ENCODE assay signal across 1 cellular context in genomic region chr3:5198313-5198677, GRCh38.
TF ChIP-seq lines count a peak whose summit lies in the region.

No MANE protein-coding gene starts in this region.

TF ChIP-seq in IMR-90, 13 proteins besides CTCF, POLR2A, EP300 and RAD21:
- TF ChIP-seq USF2 (IDR thresholded peaks at IDR 0.05; ENCODE audit: low read depth, low read length), result no peak
- no peak for TF ChIP-seq NFE2L2 (IDR thresholded peaks at IDR 0.05; ENCODE audit: low read depth, low read length)
- TF ChIP-seq RFX5 (IDR thresholded peaks at IDR 0.05; ENCODE audit: low read depth, low read length), result no peak
- no peak for TF ChIP-seq SMC3 (IDR thresholded peaks at IDR 0.05; ENCODE audit: low read depth, low read length)
- TF ChIP-seq MXI1 (IDR thresholded peaks at IDR 0.05; ENCODE audit: borderline replicate concordance, low read depth, low read length), result no peak
- no peak for TF ChIP-seq CHD1 (IDR thresholded peaks at IDR 0.05; ENCODE audit: low read depth, low read length)
- TF ChIP-seq RCOR1 (IDR thresholded peaks at IDR 0.05; ENCODE audit: insufficient replicate concordance, low read length), result no peak
- no peak for TF ChIP-seq MAZ (IDR thresholded peaks at IDR 0.05; ENCODE audit: borderline replicate concordance, low read depth, low read length)
- TF ChIP-seq MAFK (IDR thresholded peaks at IDR 0.05; ENCODE audit: low read depth, low read length), result no peak
- no peak for TF ChIP-seq CEBPB (IDR thresholded peaks at IDR 0.05; ENCODE audit: low read depth, low read length)
